In the genomic region with DNA sequence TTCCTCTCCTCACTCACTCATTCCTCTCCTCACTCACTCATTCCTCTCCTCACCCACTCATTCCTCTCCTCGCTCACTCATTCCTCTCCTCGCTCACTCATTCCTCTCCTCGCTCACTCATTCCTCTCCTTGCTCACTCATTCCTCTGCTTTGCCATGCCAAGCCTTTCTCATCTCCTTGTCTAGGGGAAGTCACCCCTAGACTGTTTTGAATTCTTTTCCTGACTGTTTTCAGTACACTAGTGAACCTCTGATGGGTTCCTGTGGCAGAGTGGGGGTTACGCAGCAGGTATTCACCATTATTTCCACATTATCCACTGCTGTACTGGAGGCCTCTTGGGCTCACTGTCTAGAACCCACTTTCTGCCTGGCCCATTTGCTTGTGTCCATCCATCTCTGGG, we compare ENCODE assay signal across 29 cellular contexts. TPM values are rescaled to one million over a fixed set of nuclear protein-coding genes. Genes with fewer than 3 reads are reported as not detected.
"Had no signal": no experiment of that assay in that cellular context is flagged by ENCODE, and none has a peak within 500 bp of the region (broad histone marks: within the 10 kb centered on the region; RNA-seq: fewer than 3 reads in every experiment).

No MANE protein-coding gene starts in this region.

- H3K4me1 ChIP-seq: gastrocnemius medialis, lower lobe of right lung, psoas muscle, sigmoid colon, spleen, stomach, thyroid gland, vagina had no signal

- H3K4me3 ChIP-seq: coronary artery, gastrocnemius medialis, lower lobe of right lung, ovary, psoas muscle, sigmoid colon, spleen, stomach, thyroid gland, vagina had no signal

- H3K9me3 Mint-ChIP-seq: stimulated activated naive B cell treated with anti-CD40 and anti-IgM and Interleukin-4, amounts not matched to agents 10 μg/mL and 1 μg/mL and 100 μg/mL, for 72 hours had no signal

- H3K27ac Mint-ChIP-seq: stimulated activated naive B cell treated with anti-CD40 and anti-IgM and Interleukin-4, amounts not matched to agents 10 μg/mL and 1 μg/mL and 100 μg/mL, for 72 hours had no signal

- H3K4me1 Mint-ChIP-seq: naive thymus-derived CD8-positive, alpha-beta T cell had no signal

- H3K36me3 ChIP-seq: gastrocnemius medialis, lower lobe of right lung, ovary, sigmoid colon, spleen, stomach, thyroid gland, vagina had no signal

- H3K9me3 ChIP-seq: gastrocnemius medialis, lower lobe of right lung, ovary, psoas muscle, sigmoid colon, spleen, stomach, thyroid gland, vagina had no signal

- H3K36me3 Mint-ChIP-seq: naive thymus-derived CD8-positive, alpha-beta T cell; stimulated activated naive B cell treated with anti-CD40 and anti-IgM and Interleukin-4, amounts not matched to agents 10 μg/mL and 1 μg/mL and 100 μg/mL, for 72 hours had no signal

- DNase-seq: dermis blood vessel endothelial cell; effector memory CD4-positive, alpha-beta T cell; foreskin fibroblast; gastrocnemius medialis; left ventricle myocardium superior; lower lobe of right lung; naive thymus-derived CD8-positive, alpha-beta T cell; occipital lobe; ovary; psoas muscle; right cardiac atrium; sigmoid colon; spleen; stimulated activated CD4-positive, alpha-beta T cell treated with anti-CD3 and anti-CD28 coated beads, Interleukin-4, amount 100 ng/mL, for 4 hours; stimulated activated naive B cell treated with anti-CD40 and anti-IgM and Interleukin-4, amounts not matched to agents 10 μg/mL and 1 μg/mL and 100 μg/mL, for 72 hours; stomach; thyroid gland; trophoblast cell had no signal

- H3K27ac ChIP-seq: coronary artery, gastrocnemius medialis, lower lobe of right lung, ovary, psoas muscle, sigmoid colon, spleen, stomach, thyroid gland, vagina had no signal

- ATAC-seq: gastrocnemius medialis; left ventricle myocardium superior; lower lobe of right lung; naive thymus-derived CD8-positive, alpha-beta T cell; psoas muscle; right cardiac atrium had no signal

- H3K4me3 Mint-ChIP-seq: naive thymus-derived CD8-positive, alpha-beta T cell; stimulated activated naive B cell treated with anti-CD40 and anti-IgM and Interleukin-4, amounts not matched to agents 10 μg/mL and 1 μg/mL and 100 μg/mL, for 72 hours had no signal

- FAIRE-seq: keratinocyte had no signal

- H3K27me3 ChIP-seq: gastrocnemius medialis, ovary, thyroid gland, vagina had no signal

RNA-seq across cellular contexts. Expression of gene CYP4F8, which starts 1.2 kb away (rescaled TPM):
- total RNA-seq: dermis blood vessel endothelial cell; gastrocnemius medialis; glomerular endothelial cell; left ventricle myocardium superior; lower lobe of right lung; mesenteric fat pad; myocyte; naive thymus-derived CD8-positive, alpha-beta T cell; occipital lobe; psoas muscle; renal cortical epithelial cell; right cardiac atrium; sigmoid colon; skeletal muscle tissue; spleen; stomach; subcutaneous adipose tissue; temporal lobe; thyroid gland had no signal
- polyA plus RNA-seq: keratinocyte; naive thymus-derived CD8-positive, alpha-beta T cell; neural cell; ovary; psoas muscle; right cardiac atrium; sigmoid colon; spleen; stomach had no signal

RNA-seq across cellular contexts. Expression of gene CYP4F3, which starts 24.5 kb away (rescaled TPM):
- total RNA-seq: dermis blood vessel endothelial cell; glomerular endothelial cell; myocyte; naive thymus-derived CD8-positive, alpha-beta T cell; sigmoid colon had no signal
- polyA plus RNA-seq: naive thymus-derived CD8-positive, alpha-beta T cell; neural cell had no signal

RNA-seq across cellular contexts. Expression of gene CYP4F12, which starts 56.7 kb away (rescaled TPM):
- total RNA-seq: dermis blood vessel endothelial cell, glomerular endothelial cell, myocyte, occipital lobe, renal cortical epithelial cell had no signal
- polyA plus RNA-seq: naive thymus-derived CD8-positive, alpha-beta T cell; neural cell had no signal
